In the genomic region with DNA sequence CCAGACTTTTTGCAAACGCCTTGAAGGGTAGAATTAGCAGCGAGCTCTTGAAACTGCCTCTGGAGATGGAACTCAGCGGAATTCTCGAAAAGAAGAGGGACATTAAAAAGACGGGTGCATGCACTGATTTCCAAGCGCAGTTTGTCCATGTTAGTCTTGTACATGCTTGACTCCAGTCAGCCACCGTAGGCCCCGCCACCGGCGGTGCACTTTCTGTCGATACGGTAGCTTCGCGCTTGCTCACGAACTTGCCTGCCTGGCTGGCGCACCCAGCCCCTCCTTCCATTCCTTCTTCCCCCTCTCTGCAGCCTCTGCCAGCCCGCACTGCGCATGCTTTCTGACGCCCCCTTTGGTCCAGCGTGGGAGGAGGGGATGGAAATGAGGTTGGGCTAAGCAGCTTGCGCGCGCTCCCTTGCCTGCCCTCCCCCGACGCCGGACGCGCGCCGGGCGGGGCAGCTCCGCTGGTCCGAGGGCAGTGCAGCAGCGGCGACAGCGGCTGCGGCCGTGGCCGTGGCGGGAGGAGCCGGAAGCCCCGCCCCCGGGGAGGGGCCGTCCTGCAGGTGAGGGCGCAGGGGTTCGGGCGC, we compare ENCODE assay signal across 8 cellular contexts. TPM values are rescaled to one million over a fixed set of nuclear protein-coding genes. Genes with fewer than 3 reads are reported as not detected.
DNase-seq lines count a peak whose midpoint lies in the region; ATAC-seq and TF ChIP-seq lines count a peak whose summit lies in the region.

Gene ZNF575 (plus strand): TSS at position 227 of the 584 bp plus-strand sequence. CDS start 1,235 bp downstream, outside the sequence.

- H3K4me1 Mint-ChIP-seq in activated T-cell treated with anti-CD3 and anti-CD28 coated beads, Interleukin-2, amount 50 U/mL, for 24 hours (ENCODE audit: low read depth), result peaks cover 36% of the 10 kb centered on the region

- peaks cover 14% of the 10 kb centered on the region for H3K36me3 Mint-ChIP-seq in activated T-cell treated with anti-CD3 and anti-CD28 coated beads, Interleukin-2, amount 50 U/mL, for 24 hours (ENCODE audit: low read depth)

- POLR2A ChIA-PET in PC-3 (lab: Charles Lee; ENCODE audit: unreplicated experiment), result interaction anchor here (0.5 to 1.0 kb wide), 2 partner anchors 135 to 609 kb away, joined by 3 to 15 read pairs; no protein-coding TSS in a partner anchor

- H3K4me2 ChIP-seq in PC-3 (ENCODE audit: low read length), result peak within 1 kb of the TSS; percentile 90

- H3K36me3 ChIP-seq in PC-3 (ENCODE audit: low read depth, low read length), result no peaks in the 10 kb centered on the region

- intact Hi-C loops in PC-3 (cut with micrococcal nuclease), result no loop called here

- H3F3A ChIP-seq in PC-3 (ENCODE audit: low read length, unreplicated experiment), result no peaks in the 10 kb centered on the region

- peaks cover 13% of the 10 kb centered on the region for H3K4me1 ChIP-seq in PC-3 (ENCODE audit: insufficient read depth, low read length)

- peak within 1 kb of the TSS; percentile 69 for H3K4me3 ChIP-seq in PC-3 (ENCODE audit: low read length)

- H4K20me1 ChIP-seq in PC-3 (ENCODE audit: low read length), result no peaks in the 10 kb centered on the region

- H3K9me3 Mint-ChIP-seq in activated T-cell treated with anti-CD3 and anti-CD28 coated beads, Interleukin-2, amount 50 U/mL, for 24 hours, result no peaks in the 10 kb centered on the region

- CTCF ChIA-PET in PC-3 (lab: Charles Lee), result interaction anchor here (0.6 to 0.9 kb wide), 2 partner anchors 22 to 62 kb away, joined by 3 read pairs; no protein-coding TSS in a partner anchor

- peak within 1 kb of the TSS; percentile 98 for H3K27ac Mint-ChIP-seq in activated T-cell treated with anti-CD3 and anti-CD28 coated beads, Interleukin-2, amount 50 U/mL, for 24 hours

- H3K4me3 Mint-ChIP-seq in activated T-cell treated with anti-CD3 and anti-CD28 coated beads, Interleukin-2, amount 50 U/mL, for 24 hours, result peak within 1 kb of the TSS; percentile 82

- peak within 1 kb of the TSS; percentile 90 for H2AFZ ChIP-seq in PC-3 (ENCODE audit: low read length)

- ATAC-seq in GM21526 (IDR thresholded peaks at IDR 0.05; ENCODE audit: low FRiP score, unreplicated experiment) (peak; percentile 55), PC-3 (peak; percentile 66), esophagus mucosa (peak; percentile 63)

- no peaks in the 10 kb centered on the region for H3K9me2 ChIP-seq in PC-3 (replicated peaks; ENCODE audit: low read length)

- TSS peak; percentile 29 for BruUV-seq in PC-3 (replicated peaks; lab: Mats Ljungman, UMichigan)

- H3K9ac ChIP-seq in PC-3 (ENCODE audit: low read length), result peak within 1 kb of the TSS; percentile 58

- H3K9me3 ChIP-seq in PC-3 (ENCODE audit: low read length), result no peaks in the 10 kb centered on the region

- DNase-seq in DMS 273 (lab: John Stamatoyannopoulos, UW; ENCODE audit: unreplicated experiment), result peak; percentile 92
- peak; percentile 97 for DNase-seq in HuH-7.5 (ENCODE audit: low spot score)
- DNase-seq in PC-3, result peak; percentile 88
- peak; percentile 91 for DNase-seq in activated T-cell treated with anti-CD3 and anti-CD28 coated beads, Interleukin-2, amount 50 U/mL, for 24 hours
- DNase-seq in myocyte (ENCODE audit: low read depth), result peak; percentile 89
- peak; percentile 78 to 81 for DNase-seq in stimulated activated CD8-positive, alpha-beta memory T cell treated with anti-CD3 and anti-CD28 coated beads, Interleukin-7, amount 100 ng/mL, for 4 hours (ENCODE audit: low read depth in 2 of 2)

- no peaks in the 10 kb centered on the region for H3K79me2 ChIP-seq in PC-3 (ENCODE audit: low read length)

- peak within 1 kb of the TSS; percentile 67 for H3K27ac ChIP-seq in PC-3 (ENCODE audit: low read length)

- H3K27me3 ChIP-seq in PC-3 (ENCODE audit: low read length), result no peaks in the 10 kb centered on the region

- no peaks in the 10 kb centered on the region for H3K27me3 Mint-ChIP-seq in activated T-cell treated with anti-CD3 and anti-CD28 coated beads, Interleukin-2, amount 50 U/mL, for 24 hours

- no peak for TF ChIP-seq CTCF in PC-3 (conservative IDR thresholded peaks at IDR 0.05; ENCODE audit: low read depth, low read length)

RNA-seq across cellular contexts. Expression of gene ZNF575, which starts in this region (rescaled TPM):
- total RNA-seq in PC-3 (2014; rRNA removed), result 0.98 TPM in 1 of 2 replicates, not detected in the other
- 0.72 TPM for total RNA-seq in esophagus mucosa
- total RNA-seq in myocyte, result not detected in 2 replicates
- 4.1 TPM for polyA plus RNA-seq in myocyte (2012)

Comparison
In these comparisons a context has a peak if more than half of its experiments do, and no peak if none do; other contexts are left out.
1. Peak in every context shown above with its lines: DNase-seq, ATAC-seq, H3K4me3 ChIP-seq and H3K27ac ChIP-seq.
2. Peak in DNase-seq, ATAC-seq, H3K4me3 ChIP-seq, H3K27ac ChIP-seq, H3K9ac ChIP-seq and H3K4me2 ChIP-seq in PC-3; RNA of the gene not detected or under 1 TPM.
3. Peak in ATAC-seq in esophagus mucosa; RNA of the gene not detected or under 1 TPM.